In genomic region chr3:45026038-45026437, GRCh38 we compare ENCODE assay signal across 1 cellular context.
TF ChIP-seq lines count a peak whose summit lies in the region.

CLEC3B (plus strand) TSS chr3:45026303; CDS start chr3:45026363, 60 bp downstream.

TF ChIP-seq in IMR-90, 13 proteins besides CTCF, POLR2A, EP300 and RAD21 (continued from another document):
- no peak for TF ChIP-seq ELK1 (IDR thresholded peaks at IDR 0.05; ENCODE audit: borderline replicate concordance, low read depth, low read length)
- TF ChIP-seq FOS (IDR thresholded peaks at IDR 0.05; ENCODE audit: low read depth, low read length): no peak
